9 cellular contexts compared by ENCODE assay signal in genomic region chr9:109441296-109441695, GRCh38. TPM values are rescaled to one million over a fixed set of nuclear protein-coding genes. Genes with fewer than 3 reads are reported as not detected.
DNase-seq lines count a peak whose midpoint lies in the region; ATAC-seq and TF ChIP-seq lines count a peak whose summit lies in the region.
"Had no signal": no experiment of that assay in that cellular context is flagged by ENCODE, and none has a peak within 500 bp of the region (broad histone marks: within the 10 kb centered on the region; RNA-seq: fewer than 3 reads in every experiment).

No MANE protein-coding gene starts in this region.

- no peak overlapping the region for H3K4ac ChIP-seq in neuronal stem cell (ENCODE audit: low read length)

- H2AK5ac ChIP-seq in neuronal stem cell (ENCODE audit: low read depth, low read length), result no peak overlapping the region

- peaks cover 4 to 10% of the 10 kb centered on the region in 2 donors for H3K4me1 ChIP-seq in neuronal stem cell (ENCODE audit: control insufficient read depth in 2 of 2, insufficient read depth in 1 of 2, low read depth in 1 of 2, low read length in 2 of 2)
- H3K4me1 ChIP-seq: uterus had no signal

- H3K27me3 ChIP-seq in neuronal stem cell (ENCODE audit: control insufficient read depth in 3 of 3, insufficient read depth in 3 of 3, low read depth in 1 of 3, low read length in 3 of 3), result no peaks in the 10 kb centered on the region
- H3K27me3 ChIP-seq: uterus had no signal

- no CpG with 5 or more reads among the region's 3 CpGs for WGBS in neuronal stem cell (ENCODE audit: extremely low coverage in 2 of 2, insufficient read length in 2 of 2, insufficient replicate concordance in 1 of 2), 2 donors

- ATAC-seq in HG03135 (IDR thresholded peaks at IDR 0.05; ENCODE audit: unreplicated experiment) (no peak), GM19397 (IDR thresholded peaks at IDR 0.05; ENCODE audit: unreplicated experiment) (no peak), HG03520 (IDR thresholded peaks at IDR 0.05; ENCODE audit: unreplicated experiment) (no peak)

- H3K4me3 ChIP-seq in cardiac fibroblast (replicated peaks in 1 of 2; ENCODE audit: low read depth in 2 of 2, low read length in 2 of 2) (no peak overlapping the region), neuronal stem cell (ENCODE audit: low read length in 2 of 2) (no peak overlapping the region)
- H3K4me3 ChIP-seq: uterus had no signal

- H2BK15ac ChIP-seq in neuronal stem cell (ENCODE audit: low read length), result no peak overlapping the region

- no peak overlapping the region for H3K18ac ChIP-seq in neuronal stem cell (ENCODE audit: low read length)

- H3K36me3 ChIP-seq in neuronal stem cell (replicated peaks in 1 of 2; ENCODE audit: control insufficient read depth in 2 of 2, insufficient read depth in 2 of 2, low read length in 2 of 2), result no peaks in the 10 kb centered on the region
- H3K36me3 ChIP-seq: uterus had no signal

- no peak overlapping the region for H2BK120ac ChIP-seq in neuronal stem cell (ENCODE audit: low read depth, low read length)

- H2AFZ ChIP-seq in neuronal stem cell (ENCODE audit: low read length), result peak overlapping the region; percentile 45

- no peak overlapping the region for H2BK5ac ChIP-seq in neuronal stem cell (ENCODE audit: low read length)

- H4K91ac ChIP-seq in neuronal stem cell (ENCODE audit: low read depth, low read length, poor library complexity), result no peak overlapping the region

- H3K27ac ChIP-seq in neuronal stem cell (replicated peaks; ENCODE audit: low read length), result no peak overlapping the region
- H3K27ac ChIP-seq: uterus had no signal

- H3K9me3 ChIP-seq in neuronal stem cell (replicated peaks in 1 of 2; ENCODE audit: control insufficient read depth in 2 of 2, insufficient read depth in 1 of 2, low read depth in 1 of 2, low read length in 2 of 2), result no peaks in the 10 kb centered on the region
- H3K9me3 ChIP-seq: uterus had no signal

- H3K79me1 ChIP-seq in neuronal stem cell (ENCODE audit: low read depth, low read length), result no peaks in the 10 kb centered on the region

- TF ChIP-seq CTCF in cardiac fibroblast (IDR thresholded peaks at IDR 0.05; ENCODE audit: low read depth, low read length), result peak; percentile 31

- no peak overlapping the region for H3K14ac ChIP-seq in neuronal stem cell (ENCODE audit: low read length)

- H3K9ac ChIP-seq in neuronal stem cell (ENCODE audit: low read depth, low read length, poor library complexity), result no peak overlapping the region

- no peak overlapping the region for H4K8ac ChIP-seq in neuronal stem cell (ENCODE audit: low read depth, low read length)

- peak; percentile 6 for DNase-seq in EH (ENCODE audit: low read depth)
- DNase-seq in Kasumi-1 (lab: John Stamatoyannopoulos, UW), result peak; percentile 13 to 20
- DNase-seq in cardiac fibroblast (ENCODE audit: low read depth in 2 of 2), result peak in 1 of 2 donors; percentile 2
- DNase-seq in neuronal stem cell (ENCODE audit: low spot score), result no peak
- DNase-seq in NCI-H1930 (lab: John Stamatoyannopoulos, UW), result no peak

- no peak overlapping the region for H3K23ac ChIP-seq in neuronal stem cell (ENCODE audit: low read depth, low read length, poor library complexity)

- H2BK12ac ChIP-seq in neuronal stem cell (ENCODE audit: low read length), result no peak overlapping the region

- no peak overlapping the region for H3K4me2 ChIP-seq in neuronal stem cell (ENCODE audit: insufficient read depth, low read length, poor library complexity, severe bottlenecking)

RNA-seq across cellular contexts. Expression of gene PTPN3, which starts 56.8 kb away (rescaled TPM):
- 1.3 TPM for polyA plus RNA-seq in neuronal stem cell (2013, experiment 1 of 2)
- polyA plus RNA-seq in neuronal stem cell (2013, experiment 2 of 2), result 1.2 TPM

Comparison
In these comparisons a context has a peak if more than half of its experiments do, and no peak if none do; other contexts are left out.
1. DNase-seq: peak in EH (single experiment) and Kasumi-1 (2 of 2); none in neuronal stem cell (single experiment) and NCI-H1930 (0 of 2).